21 cellular contexts compared by ENCODE assay signal in the genomic region with DNA sequence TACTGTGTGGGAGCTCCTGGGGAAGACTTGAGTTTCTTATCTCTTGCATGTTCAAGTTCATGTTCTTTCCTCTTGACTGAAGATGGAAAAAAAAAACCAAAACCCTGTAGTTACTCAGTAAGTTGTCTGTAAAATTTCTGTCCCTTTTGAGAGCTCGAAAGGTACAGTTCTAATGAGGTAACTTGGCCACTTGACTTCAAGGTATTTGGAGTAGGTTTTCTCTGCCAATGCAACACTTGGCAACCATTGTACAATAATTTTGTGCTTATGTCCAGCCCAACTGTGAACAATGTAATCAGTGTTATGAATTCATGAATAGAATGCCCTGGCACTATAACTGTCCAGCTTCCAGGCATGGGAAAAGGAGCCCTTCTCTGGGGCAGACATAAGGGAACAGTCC.
DNase-seq lines count a peak whose midpoint lies in the region; FAIRE-seq and TF ChIP-seq lines count a peak whose summit lies in the region.
"Had no signal": no experiment of that assay in that cellular context is flagged by ENCODE, and none has a peak within 500 bp of the region (broad histone marks: within the 10 kb centered on the region; RNA-seq: fewer than 3 reads in every experiment).

No MANE protein-coding gene starts in this region.

- peaks cover 32% of the 10 kb centered on the region for H3K4me1 Mint-ChIP-seq in nephron

- peaks cover 3% of the 10 kb centered on the region for H3K27me3 Mint-ChIP-seq in nephron (ENCODE audit: low read depth)

- TF ChIP-seq CTCF in bronchial epithelial cell (IDR thresholded peaks at IDR 0.05; ENCODE audit: insufficient read depth, low read length, severe bottlenecking) (no peak), nephron (IDR thresholded peaks at IDR 0.05; ENCODE audit: unreplicated experiment in 3 of 3) (no peak)

- H3K36me3 ChIP-seq in bronchial epithelial cell (ENCODE audit: control insufficient read depth, insufficient read depth, low read length): no peaks in the 10 kb centered on the region

- no peak overlapping the region for H3K4me3 ChIP-seq in bronchial epithelial cell (ENCODE audit: low read depth, low read length)
- H3K4me3 ChIP-seq: A549, GM23338 had no signal

- FAIRE-seq in bronchial epithelial cell (lab: Jason Lieb, UNC) (peak; percentile 93), frontal cortex (lab: Jason Lieb, UNC) (no peak)
- FAIRE-seq: A549, D721Med, GM12892, GM18507, H54, HTR-8/SVneo had no signal

- H3K4me3 Mint-ChIP-seq in nephron: no peak overlapping the region
- H3K4me3 Mint-ChIP-seq: CD4-positive, alpha-beta T cell; GM23338 had no signal

- peaks cover 2% of the 10 kb centered on the region for H3K27me3 ChIP-seq in bronchial epithelial cell (ENCODE audit: control insufficient read depth, insufficient read depth, low read length)

- no peaks in the 10 kb centered on the region for H3K36me3 Mint-ChIP-seq in nephron (ENCODE audit: low read depth)

- peaks cover 2% of the 10 kb centered on the region for H3K9me3 Mint-ChIP-seq in nephron
- H3K9me3 Mint-ChIP-seq: CD4-positive, alpha-beta T cell; GM23338 had no signal

- H3K27ac Mint-ChIP-seq in nephron: peak overlapping the region in 2 of 3 experiments; percentile 76 to 88
- H3K27ac Mint-ChIP-seq: CD4-positive, alpha-beta T cell; GM23338 had no signal

- peak; percentile 17 for DNase-seq in DMS 273 (lab: John Stamatoyannopoulos, UW; ENCODE audit: unreplicated experiment)
- DNase-seq in DMS 273 treated with DMSO at 0.1 percent for 48 hours (lab: John Stamatoyannopoulos, UW): no peak
- DNase-seq in bronchial epithelial cell (ENCODE audit: low read depth): no peak
- no peak for DNase-seq in NCI-H2171 (lab: John Stamatoyannopoulos, UW)
- no peak for DNase-seq in frontal cortex (ENCODE audit: low spot score in 2 of 2)
- DNase-seq in NCI-H1694 (lab: John Stamatoyannopoulos, UW): no peak
- DNase-seq: AML-193; Caco-2; CD4-positive, alpha-beta T cell; GDM1; HCEC 1CT; IMR-90; KBM-7 had no signal
